Comparison of ENCODE assay signal across 9 cellular contexts in the genomic region with DNA sequence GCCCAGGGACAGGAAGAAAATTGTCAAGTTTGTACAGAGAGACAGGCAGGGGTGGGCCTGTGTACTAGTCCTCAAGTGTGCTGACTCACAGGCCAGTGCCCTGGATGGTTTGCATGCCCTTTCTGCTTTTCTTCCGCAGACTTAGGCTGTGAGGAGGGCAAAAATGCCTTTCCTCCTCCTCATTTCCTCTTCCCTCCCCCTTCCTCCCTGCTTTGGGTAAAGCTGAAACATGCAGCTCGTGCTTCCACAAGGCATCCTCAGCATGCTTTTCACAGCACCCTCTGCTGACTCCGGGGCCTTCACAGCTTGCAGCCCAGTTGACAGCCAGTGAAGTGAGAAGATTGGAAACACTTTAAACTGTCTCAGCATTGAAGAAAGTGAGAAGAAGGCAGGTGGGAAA.
A peak's percentile ranks its signal among the peaks of the same experiment; 100 is the strongest.
DNase-seq lines count a peak whose midpoint lies in the region; TF ChIP-seq lines count a peak whose summit lies in the region.
"Had no signal": no experiment of that assay in that cellular context is flagged by ENCODE, and none has a peak within 500 bp of the region (broad histone marks: within the 10 kb centered on the region; RNA-seq: fewer than 3 reads in every experiment).

No MANE protein-coding gene starts in this region.

- no peaks in the 10 kb centered on the region for H3K36me3 Mint-ChIP-seq in activated CD4-positive, alpha-beta memory T cell treated with anti-CD3 and anti-CD28 coated beads for 36 hours

- CTCF ChIA-PET in activated CD4-positive, alpha-beta memory T cell treated with anti-CD3 and anti-CD28 coated beads for 36 hours (lab: Charles Lee), result no interaction called here

- H3K27me3 ChIP-seq in SJSA1 (replicated peaks), result no peaks in the 10 kb centered on the region

- DNase-seq in ELR (ENCODE audit: low read depth), result peak; percentile 98
- DNase-seq in SJSA1 (ENCODE audit: low read depth in 1 of 2, low spot score in 2 of 2), result peak; percentile 98
- peak; percentile 95 for DNase-seq in fibroblast of villous mesenchyme (ENCODE audit: low read depth)
- peak; percentile 21 for DNase-seq in occipital lobe (lab: John Stamatoyannopoulos, UW)
- DNase-seq in SHP77 treated with DMSO at 0.1 percent for 48 hours (lab: John Stamatoyannopoulos, UW), result no peak
- DNase-seq in NCI-H1105 treated with DMSO at 0.1 percent for 48 hours (lab: John Stamatoyannopoulos, UW), result no peak
- DNase-seq in activated CD4-positive, alpha-beta memory T cell treated with anti-CD3 and anti-CD28 coated beads for 36 hours, result no peak
- DNase-seq in NCI-H2029 (lab: John Stamatoyannopoulos, UW), result no peak

- H3K9me3 ChIP-seq in SJSA1 (replicated peaks), result no peaks in the 10 kb centered on the region

- H3K4me1 Mint-ChIP-seq in activated CD4-positive, alpha-beta memory T cell treated with anti-CD3 and anti-CD28 coated beads for 36 hours (ENCODE audit: low read depth), result no peaks in the 10 kb centered on the region

- intact Hi-C loops in activated CD4-positive, alpha-beta memory T cell treated with anti-CD3 and anti-CD28 coated beads for 36 hours (cut with micrococcal nuclease), result no loop called here

- no peak overlapping the region for H3K4me3 Mint-ChIP-seq in activated CD4-positive, alpha-beta memory T cell treated with anti-CD3 and anti-CD28 coated beads for 36 hours
- H3K4me3 Mint-ChIP-seq: T-helper 1 cell treated with Interleukin-12 subunit alpha and Interleukin-12 subunit beta and Interleukin-4 antibody, amounts not matched to agents 30 μg/mL and 1 μg/mL, for 36 hours had no signal

- no peaks in the 10 kb centered on the region for H3K27me3 Mint-ChIP-seq in activated CD4-positive, alpha-beta memory T cell treated with anti-CD3 and anti-CD28 coated beads for 36 hours

- peak overlapping the region; percentile 69 for H3K27ac ChIP-seq in SJSA1

- no peaks in the 10 kb centered on the region for H3K36me3 ChIP-seq in SJSA1

- H3K9me3 Mint-ChIP-seq in activated CD4-positive, alpha-beta memory T cell treated with anti-CD3 and anti-CD28 coated beads for 36 hours, result no peaks in the 10 kb centered on the region
- H3K9me3 Mint-ChIP-seq: T-helper 1 cell treated with Interleukin-12 subunit alpha and Interleukin-12 subunit beta and Interleukin-4 antibody, amounts not matched to agents 30 μg/mL and 1 μg/mL, for 36 hours had no signal

- TF ChIP-seq CTCF in fibroblast of villous mesenchyme (IDR thresholded peaks at IDR 0.05; ENCODE audit: insufficient read depth, low read depth, low read length), result peak; percentile 53

- no peak overlapping the region for H3K4me3 ChIP-seq in SJSA1
- no peak overlapping the region for H3K4me3 ChIP-seq in fibroblast of villous mesenchyme (ENCODE audit: low read depth, low read length)

- peaks cover 28% of the 10 kb centered on the region for H3K4me1 ChIP-seq in SJSA1 (replicated peaks)

- POLR2A ChIA-PET in activated CD4-positive, alpha-beta memory T cell treated with anti-CD3 and anti-CD28 coated beads for 36 hours (lab: Charles Lee), result no interaction called here

- H3K27ac Mint-ChIP-seq in activated CD4-positive, alpha-beta memory T cell treated with anti-CD3 and anti-CD28 coated beads for 36 hours, result no peak overlapping the region
- H3K27ac Mint-ChIP-seq: T-helper 1 cell treated with Interleukin-12 subunit alpha and Interleukin-12 subunit beta and Interleukin-4 antibody, amounts not matched to agents 30 μg/mL and 1 μg/mL, for 36 hours had no signal

Comparison
In these comparisons a context has a peak if more than half of its experiments do, and no peak if none do; other contexts are left out.
1. DNase-seq: peak in ELR (single experiment), SJSA1 (2 of 2), fibroblast of villous mesenchyme (single experiment) and occipital lobe (single experiment); none in SHP77 treated with DMSO at 0.1 percent for 48 hours (single experiment), NCI-H1105 treated with DMSO at 0.1 percent for 48 hours (single experiment), activated CD4-positive, alpha-beta memory T cell treated with anti-CD3 and anti-CD28 coated beads for 36 hours (single experiment) and NCI-H2029 (single experiment).